12 cellular contexts compared by ENCODE assay signal in the genomic region with DNA sequence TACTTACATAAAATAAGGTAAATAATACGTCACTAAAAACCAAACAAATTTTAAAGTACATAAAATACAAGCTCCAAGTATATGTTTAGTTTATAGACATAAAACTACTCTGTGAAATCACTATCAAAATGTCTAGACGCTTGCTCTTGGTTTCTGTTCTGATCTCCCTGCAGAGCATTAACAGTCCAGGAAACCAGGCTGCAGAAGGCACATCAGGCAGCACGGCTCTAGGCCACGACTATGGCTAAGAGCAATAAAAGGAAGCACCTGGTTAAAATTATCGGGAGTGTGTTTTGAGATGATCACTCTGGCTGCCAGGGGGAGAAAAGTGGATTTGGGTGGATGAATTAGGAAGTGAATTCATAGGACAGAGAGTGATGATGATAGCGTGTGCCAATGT.
"Had no signal": no experiment of that assay in that cellular context is flagged by ENCODE, and none has a peak within 500 bp of the region (broad histone marks: within the 10 kb centered on the region; RNA-seq: fewer than 3 reads in every experiment).

No MANE protein-coding gene starts in this region.

- H3K4me1 ChIP-seq: body of pancreas, parathyroid adenoma had no signal

- H3K9me3 ChIP-seq: body of pancreas, thoracic aorta had no signal

- H3K27ac ChIP-seq: body of pancreas, parathyroid adenoma, skin epidermis, thoracic aorta had no signal

- H3K4me1 Mint-ChIP-seq: naive thymus-derived CD4-positive, alpha-beta T cell; stimulated activated naive CD8-positive, alpha-beta T cell treated with anti-CD3 and anti-CD28 coated beads, Interleukin-15, amount 100 ng/mL, for 72 hours had no signal

- H3K27me3 ChIP-seq: body of pancreas had no signal

- DNase-seq: activated CD4-positive, CD25-positive, alpha-beta regulatory T cell; activated naive CD4-positive, alpha-beta T cell treated with anti-CD3 and anti-CD28 coated beads, Interleukin-2, amount 50 U/mL, for 16 hours; activated T-cell treated with anti-CD3 and anti-CD28 coated beads, Interleukin-2, amount 50 U/mL, for 1 hour; body of pancreas; effector memory CD4-positive, alpha-beta T cell; naive thymus-derived CD4-positive, alpha-beta T cell; stimulated activated CD4-positive, alpha-beta T cell treated with anti-CD3 and anti-CD28 coated beads, Interleukin-4, amount 100 ng/mL, for 4 hours; stimulated activated naive CD8-positive, alpha-beta T cell treated with anti-CD3 and anti-CD28 coated beads, Interleukin-15, amount 100 ng/mL, for 72 hours had no signal

- H3K36me3 Mint-ChIP-seq: naive thymus-derived CD4-positive, alpha-beta T cell had no signal

- ATAC-seq: body of pancreas; naive thymus-derived CD4-positive, alpha-beta T cell; stimulated activated naive CD8-positive, alpha-beta T cell treated with anti-CD3 and anti-CD28 coated beads, Interleukin-15, amount 100 ng/mL, for 72 hours had no signal

- H3K4me3 ChIP-seq: body of pancreas, skin epidermis, thoracic aorta had no signal

- H3K4me3 Mint-ChIP-seq: naive thymus-derived CD4-positive, alpha-beta T cell; stimulated activated naive CD8-positive, alpha-beta T cell treated with anti-CD3 and anti-CD28 coated beads, Interleukin-15, amount 100 ng/mL, for 72 hours had no signal

- H3K36me3 ChIP-seq: thoracic aorta had no signal

- H3K27me3 Mint-ChIP-seq: naive thymus-derived CD4-positive, alpha-beta T cell; stimulated activated naive CD8-positive, alpha-beta T cell treated with anti-CD3 and anti-CD28 coated beads, Interleukin-15, amount 100 ng/mL, for 72 hours had no signal

- FAIRE-seq: TTC549 had no signal

- H3K9ac ChIP-seq: parathyroid adenoma had no signal

- H3K27ac Mint-ChIP-seq: naive thymus-derived CD4-positive, alpha-beta T cell; stimulated activated naive CD8-positive, alpha-beta T cell treated with anti-CD3 and anti-CD28 coated beads, Interleukin-15, amount 100 ng/mL, for 72 hours had no signal
